ENCODE assay signal across 8 cellular contexts in genomic region chr12:40105265-40105514, GRCh38. TPM values are rescaled to one million over a fixed set of nuclear protein-coding genes. Genes with fewer than 3 reads are reported as not detected.
A peak's percentile ranks its signal among the peaks of the same experiment; 100 is the strongest.
DNase-seq lines count a peak whose midpoint lies in the region; ATAC-seq, FAIRE-seq and TF ChIP-seq lines count a peak whose summit lies in the region.

No MANE protein-coding gene starts in this region.

- peaks cover 20% of the 10 kb centered on the region for H3K27me3 Mint-ChIP-seq in activated naive CD8-positive, alpha-beta T cell treated with anti-CD3 and anti-CD28 coated beads for 36 hours

- H3K36me3 Mint-ChIP-seq in activated naive CD8-positive, alpha-beta T cell treated with anti-CD3 and anti-CD28 coated beads for 36 hours = peaks cover 2% of the 10 kb centered on the region

- H4K20me1 ChIP-seq in smooth muscle cell (ENCODE audit: low read depth) = peaks cover 24% of the 10 kb centered on the region

- ATAC-seq in GM19395 (IDR thresholded peaks at IDR 0.05; ENCODE audit: unreplicated experiment) (peak; percentile 50), HG03280 (IDR thresholded peaks at IDR 0.05; ENCODE audit: unreplicated experiment) (peak; percentile 39)
- no peak for ATAC-seq in activated CD4-positive, CD25-positive, alpha-beta regulatory T cell treated with anti-CD3 and anti-CD28 coated beads, Interleukin-2, amount 50 U/mL, for 24 hours

- no peak for DNase-seq in activated naive CD8-positive, alpha-beta T cell treated with anti-CD3 and anti-CD28 coated beads for 36 hours
- DNase-seq in smooth muscle cell (lab: John Stamatoyannopoulos, UW; ENCODE audit: unreplicated experiment) = no peak
- no peak for DNase-seq in HTR-8/SVneo (ENCODE audit: insufficient read length, low spot score)
- DNase-seq in GM19238 (ENCODE audit: insufficient read length, low spot score) = no peak

- H3K27ac ChIP-seq in iPS-18a (ENCODE audit: low read length) = no peak overlapping the region
- H3K27ac ChIP-seq in smooth muscle cell (ENCODE audit: low read depth) = peak overlapping the region; percentile 21

- H3K36me3 ChIP-seq in iPS-18a (ENCODE audit: control insufficient read depth, low read depth, low read length) (no peaks in the 10 kb centered on the region), smooth muscle cell (ENCODE audit: low read depth) (no peaks in the 10 kb centered on the region)

- H3K4me1 ChIP-seq in iPS-18a (ENCODE audit: control insufficient read depth, low read depth, low read length) (peaks cover 12% of the 10 kb centered on the region), smooth muscle cell (ENCODE audit: low read depth) (peaks cover 18% of the 10 kb centered on the region)

- peaks cover 23% of the 10 kb centered on the region for H3K27me3 ChIP-seq in iPS-18a (ENCODE audit: control insufficient read depth, insufficient read depth, low read length)
- H3K27me3 ChIP-seq in smooth muscle cell (ENCODE audit: low read depth) = no peaks in the 10 kb centered on the region

- WGBS in smooth muscle cell (ENCODE audit: low lambda C conversion rate) = 2% methylated on average over 26 of the region's 26 CpGs

- peaks cover 6% of the 10 kb centered on the region for H3F3A ChIP-seq in smooth muscle cell (ENCODE audit: low read depth)

- no peaks in the 10 kb centered on the region for H3K9me3 Mint-ChIP-seq in activated naive CD8-positive, alpha-beta T cell treated with anti-CD3 and anti-CD28 coated beads for 36 hours

- peak overlapping the region; percentile 72 for H3K4me3 ChIP-seq in iPS-18a (ENCODE audit: low read length)
- peak overlapping the region; percentile 88 for H3K4me3 ChIP-seq in smooth muscle cell

- H3K4me3 Mint-ChIP-seq in activated naive CD8-positive, alpha-beta T cell treated with anti-CD3 and anti-CD28 coated beads for 36 hours = peak overlapping the region; percentile 84

- H3K9ac ChIP-seq in iPS-18a (ENCODE audit: low read length) (peak overlapping the region; percentile 61), smooth muscle cell (ENCODE audit: low read depth) (peak overlapping the region; percentile 79)

- H3K79me2 ChIP-seq in smooth muscle cell (ENCODE audit: low read depth) = peaks cover 41% of the 10 kb centered on the region

- peak overlapping the region; percentile 83 for H2AFZ ChIP-seq in smooth muscle cell (ENCODE audit: low read depth)

- peaks cover 39% of the 10 kb centered on the region for H3K4me1 Mint-ChIP-seq in activated naive CD8-positive, alpha-beta T cell treated with anti-CD3 and anti-CD28 coated beads for 36 hours

- H3K27ac Mint-ChIP-seq in activated naive CD8-positive, alpha-beta T cell treated with anti-CD3 and anti-CD28 coated beads for 36 hours = no peak overlapping the region

- no peak for TF ChIP-seq CTCF in smooth muscle cell (IDR thresholded peaks at IDR 0.05; ENCODE audit: borderline replicate concordance, insufficient read depth, poor library complexity, severe bottlenecking)

- H3K4me2 ChIP-seq in smooth muscle cell = peak overlapping the region; percentile 95

- no peak for FAIRE-seq in HTR-8/SVneo (lab: Jason Lieb, UNC)

- H3K9me3 ChIP-seq in iPS-18a (ENCODE audit: control insufficient read depth, low read depth, low read length) = no peaks in the 10 kb centered on the region
- no peaks in the 10 kb centered on the region for H3K9me3 ChIP-seq in smooth muscle cell (replicated peaks; ENCODE audit: low read depth)

RNA-seq across cellular contexts. Expression of gene SLC2A13, which starts 0.7 kb away (rescaled TPM):
- 1 to 10 TPM; 4.9 to 5.6 TPM for total RNA-seq in activated naive CD8-positive, alpha-beta T cell treated with anti-CD3 and anti-CD28 coated beads for 36 hours
- 27.4 and 34.4 TPM in 2 replicates for total RNA-seq in smooth muscle cell
- 9.1 and 9.6 TPM in 2 replicates for polyA plus RNA-seq in smooth muscle cell

Comparison
In these comparisons a context has a peak if more than half of its experiments do, and no peak if none do; other contexts are left out.
1. ATAC-seq: peak in GM19395 (single experiment) and HG03280 (single experiment); none in activated CD4-positive, CD25-positive, alpha-beta regulatory T cell treated with anti-CD3 and anti-CD28 coated beads, Interleukin-2, amount 50 U/mL, for 24 hours (0 of 2).